Comparison of ENCODE assay signal across 1 cellular context in genomic region chr10:70051878-70052277, GRCh38.
TF ChIP-seq lines count a peak whose summit lies in the region.

No MANE protein-coding gene starts in this region.

TF ChIP-seq in GM23338, 12 proteins besides CTCF, POLR2A, EP300 and RAD21 (continued from another document):
- TF ChIP-seq STAT1 (IDR thresholded peaks at IDR 0.05; ENCODE audit: unreplicated experiment) (no peak), JUNB (IDR thresholded peaks at IDR 0.05; ENCODE audit: unreplicated experiment) (no peak), EZH2phosphoT487 (IDR thresholded peaks at IDR 0.05; ENCODE audit: unreplicated experiment) (no peak), POLR2AphosphoS5 (IDR thresholded peaks at IDR 0.05; ENCODE audit: low read depth) (no peak), ZNF462 (CRISPR knock-in tag; IDR thresholded peaks at IDR 0.05) (no peak), ZNF114 (CRISPR knock-in tag; IDR thresholded peaks at IDR 0.05) (no peak), ETS1 (IDR thresholded peaks at IDR 0.05) (no peak), EZH2 (IDR thresholded peaks at IDR 0.05; ENCODE audit: low read depth, unreplicated experiment) (no peak)
